ENCODE assay signal across 16 cellular contexts in the genomic region with DNA sequence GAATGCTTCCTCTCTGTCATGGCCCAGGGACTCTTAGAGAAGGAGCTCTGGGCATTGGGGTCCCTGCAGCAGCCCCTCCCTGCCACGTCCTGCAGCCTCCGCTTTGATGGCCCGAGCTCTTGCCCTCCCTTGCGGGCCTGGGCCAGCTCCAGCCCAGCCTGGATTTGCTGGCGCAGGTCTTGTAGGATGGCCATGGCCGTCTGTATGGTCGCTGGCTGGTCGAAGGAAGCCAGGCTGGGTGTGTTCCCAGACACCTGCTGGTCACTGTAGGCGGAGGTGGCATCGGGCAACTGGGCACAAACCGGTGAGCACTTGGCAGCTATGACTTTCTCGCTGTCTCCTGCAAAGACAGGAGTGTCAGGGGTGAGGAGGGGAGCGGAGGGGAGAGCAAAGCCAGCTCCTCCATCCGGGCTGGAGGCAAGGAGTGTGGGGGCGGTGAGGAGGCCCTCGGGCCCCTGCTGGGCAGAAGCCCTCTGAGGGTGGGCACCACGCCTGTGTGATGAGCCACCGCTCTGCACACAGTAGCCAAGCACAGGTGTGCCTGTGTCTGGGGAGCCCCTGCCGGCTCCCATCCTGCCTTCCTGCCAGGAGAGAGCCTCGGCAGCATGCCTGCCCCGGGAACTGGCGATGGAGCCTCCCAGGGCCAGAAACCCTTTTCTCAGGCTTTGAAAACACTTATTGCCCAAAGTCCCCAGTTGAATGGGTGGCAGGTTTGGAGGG. TPM values are rescaled to one million over a fixed set of nuclear protein-coding genes. Genes with fewer than 3 reads are reported as not detected.
A peak's percentile ranks its signal among the peaks of the same experiment; 100 is the strongest.
DNase-seq lines count a peak whose midpoint lies in the region; ATAC-seq and TF ChIP-seq lines count a peak whose summit lies in the region.
"Had no signal": no experiment of that assay in that cellular context is flagged by ENCODE, and none has a peak within 500 bp of the region (broad histone marks: within the 10 kb centered on the region; RNA-seq: fewer than 3 reads in every experiment).

No MANE protein-coding gene starts in this region.

- in situ Hi-C loops in G401 (cut with HindIII; ENCODE audit: low sequenced_read_pairs) (no loop called here), gastrocnemius medialis (cut with MboI; ENCODE audit: low sequenced_read_pairs in 4 of 4) (loop anchor here in 1 of 4 donors (25.0 kb wide), 1 partner anchor 129 kb away; no protein-coding TSS in a partner anchor)

- ATAC-seq in gastrocnemius medialis (no peak), GM21528 (IDR thresholded peaks at IDR 0.05; ENCODE audit: low FRiP score, unreplicated experiment) (no peak)

- no peak overlapping the region for H3K4me3 ChIP-seq in gastrocnemius medialis

- TF ChIP-seq CTCF in gastrocnemius medialis (IDR thresholded peaks at IDR 0.05 in 4 of 5, conservative IDR thresholded peaks at IDR 0.05 in 1 of 5) = no peak

- no peak overlapping the region for H3K27ac ChIP-seq in gastrocnemius medialis
- H3K27ac ChIP-seq: C4-2B had no signal

- H3K9me3 ChIP-seq in gastrocnemius medialis = no peaks in the 10 kb centered on the region

- intact Hi-C loops in gastrocnemius medialis (cut with DNase I; ENCODE audit: low total_unique reads) = no loop called here

- TF ChIP-seq POLR2A in gastrocnemius medialis (IDR thresholded peaks at IDR 0.05) = no peak

- no peaks in the 10 kb centered on the region for H3K36me3 ChIP-seq in gastrocnemius medialis

- DNase-seq in NCI-H2196 (lab: John Stamatoyannopoulos, UW; ENCODE audit: unreplicated experiment) (peak; percentile 12), NCI-H2196 treated with DMSO at 0.1 percent for 48 hours (lab: John Stamatoyannopoulos, UW; ENCODE audit: unreplicated experiment) (no peak), G401 (ENCODE audit: low spot score) (peak; percentile 95), cerebellum (ENCODE audit: low spot score) (peak; percentile 89), nucleus accumbens (lab: John Stamatoyannopoulos, UW) (no peak), gastrocnemius medialis (no peak)
- DNase-seq: 8988T; AML-193; CD4-positive, alpha-beta memory T cell; EL; GDM1; HCEC 1CT; KBM-7 had no signal

- H3K27me3 ChIP-seq in gastrocnemius medialis = peaks cover 20 to 47% (median 35%) of the 10 kb centered on the region in 3 donors

- H3K4me1 ChIP-seq in gastrocnemius medialis = no peaks in the 10 kb centered on the region

RNA-seq across cellular contexts. Expression of a gene that starts 12.4 kb away (rescaled TPM):
- total RNA-seq in G401 (2014; rRNA removed; shearing (Covaris generic)) = 0.55 and 0.61 TPM in 2 replicates
- 0.09 TPM for total RNA-seq in cerebellum
- total RNA-seq in gastrocnemius medialis = not detected
- total RNA-seq: CD4-positive, alpha-beta memory T cell; H4 had no signal

RNA-seq across cellular contexts. Expression of a gene that starts 35.9 kb away (rescaled TPM):
- 49.1 and 50.3 TPM in 2 replicates for total RNA-seq in G401 (2014; rRNA removed; shearing (Covaris generic))
- total RNA-seq in cerebellum (48.0 TPM), gastrocnemius medialis (1 to 10 TPM in 2 of 4 donors, under 1 TPM in 1, not detected in 1; 0.98 to 1.7 (median 1.2) TPM)

RNA-seq across cellular contexts. Expression of a gene that starts 45.9 kb away (rescaled TPM):
- total RNA-seq in G401 (2014; rRNA removed; shearing (Covaris generic)) = 9.0 and 13.7 TPM in 2 replicates
- 9.8 TPM for total RNA-seq in cerebellum
- total RNA-seq in gastrocnemius medialis = 1 to 10 TPM; 3.3 to 5.8 (median 5.2) TPM

Comparison
In these comparisons a context has a peak if more than half of its experiments do, and no peak if none do; other contexts are left out.
1. DNase-seq: peak in NCI-H2196 (single experiment), G401 (single experiment) and cerebellum (single experiment); none in NCI-H2196 treated with DMSO at 0.1 percent for 48 hours (single experiment), nucleus accumbens (0 of 56) and gastrocnemius medialis (0 of 2).
2. RNA of a gene that starts 35.9 kb away (total RNA-seq): 49.1 to 50.3 TPM in G401 and 48.0 TPM in cerebellum (single experiment); 0.98 to 1.7 TPM in gastrocnemius medialis; every median in the first group is over 10 times any median in the second.